In genomic region chr16:11032000-11032921, GRCh38 we compare ENCODE assay signal across 13 cellular contexts.
DNase-seq lines count a peak whose midpoint lies in the region; ATAC-seq and TF ChIP-seq lines count a peak whose summit lies in the region.
"Had no signal": no experiment of that assay in that cellular context is flagged by ENCODE, and none has a peak within 500 bp of the region (broad histone marks: within the 10 kb centered on the region; RNA-seq: fewer than 3 reads in every experiment).

No MANE protein-coding gene starts in this region.

- no peak overlapping the region for H3K4me2 ChIP-seq in DND-41 (ENCODE audit: insufficient read depth, low read length)

- H2AFZ ChIP-seq in DND-41 (ENCODE audit: low read depth, low read length) = no peak overlapping the region

- peak overlapping the region; percentile 27 to 94 (median 90) for H3K27ac Mint-ChIP-seq in nephron

- no peaks in the 10 kb centered on the region for H3K79me2 ChIP-seq in DND-41 (ENCODE audit: insufficient read depth, low read length)

- no peaks in the 10 kb centered on the region for H3K27me3 ChIP-seq in DND-41 (ENCODE audit: insufficient read depth, low read length, poor library complexity)

- no peak overlapping the region for H3K4me3 ChIP-seq in DND-41 (ENCODE audit: low read depth in 1 of 2, low read length in 2 of 2)
- no peak overlapping the region for H3K4me3 ChIP-seq in epithelial cell of esophagus (ENCODE audit: low read length)

- POLR2A ChIA-PET in RWPE1 (lab: Yijun Ruan, JAX; ENCODE audit: low non-redundant PET) = no interaction called here

- CTCF ChIA-PET in RWPE1 (lab: Yijun Ruan, JAX) = no interaction called here

- H3K27ac ChIP-seq in DND-41 (ENCODE audit: low read length) (peak overlapping the region; percentile 29), RWPE1 (peak overlapping the region; percentile 63)

- H3K27me3 Mint-ChIP-seq in nephron (ENCODE audit: low read depth) = peaks cover 4% of the 10 kb centered on the region
- H3K27me3 Mint-ChIP-seq: central memory CD8-positive, alpha-beta T cell had no signal

- peaks cover 98% of the 10 kb centered on the region for H3K36me3 Mint-ChIP-seq in nephron (ENCODE audit: low read depth)

- no peaks in the 10 kb centered on the region for H3K4me1 ChIP-seq in DND-41 (ENCODE audit: insufficient read depth, low read length)

- peaks cover 44% of the 10 kb centered on the region for H3K4me1 Mint-ChIP-seq in nephron

- H3K9me3 Mint-ChIP-seq in nephron = peaks cover 23% of the 10 kb centered on the region

- no peak overlapping the region for H3K9ac ChIP-seq in DND-41 (ENCODE audit: low read depth, low read length)

- no peak for TF ChIP-seq CTCF in DND-41 (IDR thresholded peaks at IDR 0.05; ENCODE audit: borderline replicate concordance, extremely low read depth, low read length, poor library complexity, severe bottlenecking)
- TF ChIP-seq CTCF in RWPE1 (conservative IDR thresholded peaks at IDR 0.05; ENCODE audit: low read depth) = no peak
- TF ChIP-seq CTCF in epithelial cell of esophagus (IDR thresholded peaks at IDR 0.05; ENCODE audit: insufficient read depth, low read depth, low read length, missing control alignments) = no peak
- TF ChIP-seq CTCF in nephron (IDR thresholded peaks at IDR 0.05; ENCODE audit: unreplicated experiment in 3 of 3) = no peak

- no peaks in the 10 kb centered on the region for H4K20me1 ChIP-seq in DND-41 (ENCODE audit: insufficient read depth, low read length)

- ATAC-seq in DND-41 (ENCODE audit: insufficient read depth, low read depth) = no peak

- H3K9me3 ChIP-seq in DND-41 (ENCODE audit: insufficient read depth, low read length, severe bottlenecking) = no peaks in the 10 kb centered on the region

- DNase-seq in DND-41 (no peak), RWPE1 (ENCODE audit: low spot score) (no peak), epithelial cell of esophagus (ENCODE audit: low read depth) (peak; percentile 56), amniotic stem cell (lab: John Stamatoyannopoulos, UW) (no peak), DMS114 treated with DMSO at 0.1 percent for 48 hours (lab: John Stamatoyannopoulos, UW; ENCODE audit: unreplicated experiment) (no peak), SKM-1 (lab: John Stamatoyannopoulos, UW; ENCODE audit: unreplicated experiment) (no peak), pons (ENCODE audit: low spot score) (no peak)
- DNase-seq: erythroblast, NCI-H1092, NCI-H2227 treated with DMSO at 0.1 percent for 48 hours had no signal

- no peak overlapping the region for H3K4me3 Mint-ChIP-seq in nephron
- H3K4me3 Mint-ChIP-seq: CD14-positive monocyte; central memory CD8-positive, alpha-beta T cell had no signal

- H3K36me3 ChIP-seq in DND-41 (ENCODE audit: insufficient read depth, low read length) = peaks cover 72% of the 10 kb centered on the region
